15 cellular contexts compared by ENCODE assay signal in the genomic region with DNA sequence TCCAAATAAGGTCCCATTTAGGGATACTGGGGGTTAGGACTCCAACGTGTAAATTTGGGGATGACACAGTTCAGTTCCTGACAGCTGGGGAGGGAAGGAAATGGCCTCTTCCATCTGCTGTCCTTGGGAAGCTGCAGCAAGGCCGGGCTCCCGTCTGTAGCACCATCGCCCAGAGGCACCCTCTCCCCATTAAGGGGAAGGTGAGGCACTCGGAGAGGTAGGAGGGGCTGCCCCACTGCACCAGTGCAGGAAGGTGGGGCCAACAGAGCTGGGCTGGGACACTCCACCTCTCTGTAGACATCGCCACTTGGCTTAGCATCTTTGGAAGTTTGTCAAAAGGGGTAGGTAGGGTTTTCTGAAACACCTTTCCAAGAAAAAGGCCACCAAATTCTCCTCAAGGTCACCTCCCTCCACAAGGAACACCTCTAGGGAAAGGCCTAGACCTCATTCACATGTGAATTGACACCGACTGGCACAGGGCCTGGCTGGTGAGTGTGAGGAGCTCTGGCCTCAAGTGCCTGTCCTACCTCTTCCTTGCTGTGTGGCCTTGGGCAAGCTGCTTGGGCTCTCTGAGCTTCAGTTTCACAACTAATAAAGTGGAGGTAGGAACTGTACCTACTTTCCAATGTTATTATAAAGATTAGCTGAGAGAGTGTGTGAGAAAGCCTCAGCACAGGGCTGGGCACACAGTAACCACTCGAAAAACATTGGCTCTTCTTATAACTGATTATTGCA.
A peak's percentile ranks its signal among the peaks of the same experiment; 100 is the strongest.
DNase-seq lines count a peak whose midpoint lies in the region; ATAC-seq, FAIRE-seq and TF ChIP-seq lines count a peak whose summit lies in the region.
"Had no signal": no experiment of that assay in that cellular context is flagged by ENCODE, and none has a peak within 500 bp of the region (broad histone marks: within the 10 kb centered on the region; RNA-seq: fewer than 3 reads in every experiment).

No MANE protein-coding gene starts in this region.

- no peak overlapping the region for H2AFZ ChIP-seq in SK-N-SH (ENCODE audit: low read depth)

- H3F3A ChIP-seq in SK-N-SH (replicated peaks; ENCODE audit: insufficient read depth): no peaks in the 10 kb centered on the region

- H3K9ac ChIP-seq in SK-N-SH (no peak overlapping the region), kidney (ENCODE audit: low read length in 2 of 2) (no peak overlapping the region)

- no peak for TF ChIP-seq CTCF in SK-N-SH (IDR thresholded peaks at IDR 0.05)
- no peak for TF ChIP-seq CTCF in HEK293 (tag by site-specific recombination; IDR thresholded peaks at IDR 0.05)
- no peak for TF ChIP-seq CTCF in kidney (IDR thresholded peaks at IDR 0.05; ENCODE audit: borderline replicate concordance, extremely low read depth, insufficient read depth)
- TF ChIP-seq CTCF in sigmoid colon (IDR thresholded peaks at IDR 0.05): no peak
- no peak for TF ChIP-seq CTCF in esophagus muscularis mucosa (IDR thresholded peaks at IDR 0.05)

- CTCF ChIA-PET in SK-N-SH (lab: Yijun Ruan, JAX) (interaction anchor here (1.2 to 2.6 kb wide), 3 partner anchors 18 to 132 kb away, joined by 3 to 11 read pairs (median 7); no protein-coding TSS in a partner anchor), HEK293 (lab: Yijun Ruan, JAX) (interaction anchor here (1.3 kb wide), 1 partner anchor 87 kb away, joined by 4 read pairs; no protein-coding TSS in a partner anchor)

- TF ChIP-seq RAD21 in SK-N-SH (IDR thresholded peaks at IDR 0.05; ENCODE audit: low read length): no peak

- H3K9me3 ChIP-seq in SK-N-SH: no peaks in the 10 kb centered on the region
- H3K9me3 ChIP-seq in HEK293 (ENCODE audit: control insufficient read depth, insufficient read depth, low read depth, low read length): no peaks in the 10 kb centered on the region
- H3K9me3 ChIP-seq in kidney (ENCODE audit: control insufficient read depth in 1 of 2, low read length in 2 of 2): no peaks in the 10 kb centered on the region
- H3K9me3 ChIP-seq in sigmoid colon: no peaks in the 10 kb centered on the region
- no peaks in the 10 kb centered on the region for H3K9me3 ChIP-seq in esophagus muscularis mucosa

- H3K9me2 ChIP-seq in SK-N-SH: no peaks in the 10 kb centered on the region

- H3K4me3 ChIP-seq in SK-N-SH (ENCODE audit: low read depth in 2 of 2, low read length in 1 of 2) (no peak overlapping the region), HEK293 (ENCODE audit: low read depth, low read length) (no peak overlapping the region), kidney (ENCODE audit: low read length in 2 of 2) (no peak overlapping the region), sigmoid colon (no peak overlapping the region), esophagus muscularis mucosa (no peak overlapping the region)

- ATAC-seq in SK-N-SH treated with all-trans-retinoic acid at 6 μM for 48 hours: no peak
- ATAC-seq: CD8-positive, alpha-beta T cell; HCT116 had no signal

- peaks cover 45% of the 10 kb centered on the region; the same call in 1 of the 2 replicates for H3K27me3 ChIP-seq in SK-N-SH (ENCODE audit: insufficient read depth)
- H3K27me3 ChIP-seq in sigmoid colon: no peaks in the 10 kb centered on the region
- H3K27me3 ChIP-seq in esophagus muscularis mucosa: no peaks in the 10 kb centered on the region

- POLR2A ChIA-PET in SK-N-SH (lab: Yijun Ruan, JAX) (no interaction called here), HEK293 (lab: Yijun Ruan, JAX) (no interaction called here)

- intact Hi-C loops in kidney (cut with DNase I) (no loop called here), sigmoid colon (cut with DNase I) (loop anchor here (5.0 kb wide), 1 partner anchor 84 kb away; no protein-coding TSS in a partner anchor), esophagus muscularis mucosa (cut with DNase I) (no loop called here)

- no peaks in the 10 kb centered on the region for H3K36me3 ChIP-seq in SK-N-SH (replicated peaks in 1 of 2; ENCODE audit: control insufficient read depth in 1 of 2, insufficient read depth in 2 of 2, low read length in 1 of 2)
- H3K36me3 ChIP-seq in HEK293 (ENCODE audit: control insufficient read depth in 2 of 2, insufficient read depth in 1 of 2, low read length in 2 of 2): no peaks in the 10 kb centered on the region
- no peaks in the 10 kb centered on the region for H3K36me3 ChIP-seq in kidney (ENCODE audit: control insufficient read depth in 1 of 2, insufficient read depth in 2 of 2, low read length in 2 of 2)
- H3K36me3 ChIP-seq in sigmoid colon: no peaks in the 10 kb centered on the region
- H3K36me3 ChIP-seq in esophagus muscularis mucosa: no peaks in the 10 kb centered on the region

- no peak for FAIRE-seq in kidney (lab: Jason Lieb, UNC)
- FAIRE-seq: A204.1, D721Med, H54 had no signal

- H3K4me1 ChIP-seq in SK-N-SH (ENCODE audit: control insufficient read depth in 1 of 2, insufficient read depth in 2 of 2, low read depth in 1 of 2, low read length in 1 of 2): peaks cover 0 to 4% of the 10 kb centered on the region in 2 experiments; a peak in 1 of 4 replicates
- no peaks in the 10 kb centered on the region for H3K4me1 ChIP-seq in HEK293 (ENCODE audit: control insufficient read depth, insufficient read depth, low read length)
- H3K4me1 ChIP-seq in kidney (ENCODE audit: control insufficient read depth in 1 of 2, insufficient read depth in 1 of 2, low read depth in 1 of 2, low read length in 2 of 2): no peaks in the 10 kb centered on the region
- H3K4me1 ChIP-seq in sigmoid colon: peaks cover 0 to 56% (median 43%) of the 10 kb centered on the region in 4 donors
- peaks cover 6 to 27% (median 18%) of the 10 kb centered on the region in 4 donors for H3K4me1 ChIP-seq in esophagus muscularis mucosa

- no peak overlapping the region for H3K4me2 ChIP-seq in SK-N-SH

- DNase-seq in SK-N-SH (no peak), kidney (peak; percentile 52), sigmoid colon (no peak), NCI-H1048 (lab: John Stamatoyannopoulos, UW) (no peak), esophagus muscularis mucosa (ENCODE audit: extremely low spot score) (no peak)
- DNase-seq: CD8-positive, alpha-beta T cell; COR-L47; GF-D8 had no signal

- TF ChIP-seq EP300 in SK-N-SH (IDR thresholded peaks at IDR 0.05; ENCODE audit: borderline replicate concordance in 1 of 2, low read depth in 1 of 2, low read length in 1 of 2) (no peak), sigmoid colon (IDR thresholded peaks at IDR 0.05) (no peak), esophagus muscularis mucosa (IDR thresholded peaks at IDR 0.05) (no peak)

- no peaks in the 10 kb centered on the region for H4K20me1 ChIP-seq in SK-N-SH (ENCODE audit: insufficient read depth)

- no peak for TF ChIP-seq POLR2A in sigmoid colon (IDR thresholded peaks at IDR 0.05)
- TF ChIP-seq POLR2A in esophagus muscularis mucosa (IDR thresholded peaks at IDR 0.05; ENCODE audit: low read depth): no peak

- WGBS in SK-N-SH (ENCODE audit: low lambda C conversion rate): 53% methylated on average over 7 of the region's 8 CpGs
- 85 to 87% methylated on average over 8 of the region's 8 CpGs for WGBS in sigmoid colon, 2 donors
- WGBS in esophagus muscularis mucosa: 80% methylated on average over 7 of the region's 8 CpGs

- no peaks in the 10 kb centered on the region for H3K79me2 ChIP-seq in SK-N-SH (ENCODE audit: insufficient read depth)

- H3K27ac ChIP-seq in SK-N-SH (ENCODE audit: low read depth in 2 of 2, low read length in 1 of 2): no peak overlapping the region
- H3K27ac ChIP-seq in HEK293 (ENCODE audit: extremely low read depth, low read depth, low read length): no peak overlapping the region
- H3K27ac ChIP-seq in kidney (ENCODE audit: low read depth in 2 of 2, low read length in 2 of 2): no peak overlapping the region
- peak overlapping the region in 3 of 4 donors; percentile 69 to 90 (median 71) for H3K27ac ChIP-seq in sigmoid colon
- peak overlapping the region in 1 of 4 donors; percentile 13 for H3K27ac ChIP-seq in esophagus muscularis mucosa (replicated peaks in 1 of 4)
- H3K27ac ChIP-seq: HL-60 had no signal

TF ChIP-seq in SK-N-SH, 30 proteins besides CTCF, POLR2A, EP300 and RAD21:
- TF ChIP-seq GATA2 (CRISPR knock-in tag; IDR thresholded peaks at IDR 0.05) (0 out of 2 replicates have a peak, but pooled peaks have one; percentile 2), FOXJ3 (CRISPR knock-in tag; IDR thresholded peaks at IDR 0.05) (no peak), JUND (IDR thresholded peaks at IDR 0.05) (no peak), MXI1 (IDR thresholded peaks at IDR 0.05; ENCODE audit: low read depth, low read length) (no peak), POLR2AphosphoS5 (IDR thresholded peaks at IDR 0.05; ENCODE audit: low read depth, low read length) (no peak), MEF2A (IDR thresholded peaks at IDR 0.05; ENCODE audit: borderline replicate concordance, low read depth) (no peak)
- TF ChIP-seq, protein P1, sequence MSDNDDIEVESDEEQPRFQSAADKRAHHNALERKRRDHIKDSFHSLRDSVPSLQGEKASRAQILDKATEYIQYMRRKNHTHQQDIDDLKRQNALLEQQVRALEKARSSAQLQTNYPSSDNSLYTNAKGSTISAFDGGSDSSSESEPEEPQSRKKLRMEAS (IDR thresholded peaks at IDR 0.05; ENCODE audit: low read depth): no peak

TF ChIP-seq in SK-N-SH treated with all-trans-retinoic acid at 6 μM for 48 hours, 23 proteins besides CTCF, POLR2A, EP300 and RAD21 (continues in another document):
- TF ChIP-seq ZC3H10 (CRISPR knock-in tag; IDR thresholded peaks at IDR 0.05): no peak

TF ChIP-seq in HEK293, 187 proteins besides CTCF, POLR2A, EP300 and RAD21:
- TF ChIP-seq ZNF629 (tag by site-specific recombination; IDR thresholded peaks at IDR 0.05): no peak
- TF ChIP-seq ZNF561 (tag by site-specific recombination; IDR thresholded peaks at IDR 0.05; ENCODE audit: borderline replicate concordance): no peak
- peak; percentile 70; the same call in 1 of the 2 replicates for TF ChIP-seq ZNF768 (tag by site-specific recombination; IDR thresholded peaks at IDR 0.05)
- no peak for TF ChIP-seq ZNF776 (tag by site-specific recombination; IDR thresholded peaks at IDR 0.05; ENCODE audit: borderline replicate concordance)
- TF ChIP-seq, protein P2, sequence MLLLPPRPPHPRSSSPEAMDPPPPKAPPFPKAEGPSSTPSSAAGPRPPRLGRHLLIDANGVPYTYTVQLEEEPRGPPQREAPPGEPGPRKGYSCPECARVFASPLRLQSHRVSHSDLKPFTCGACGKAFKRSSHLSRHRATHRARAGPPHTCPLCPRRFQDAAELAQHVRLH (tag by site-specific recombination; IDR thresholded peaks at IDR 0.05): 0 out of 2 replicates have a peak, but pooled peaks have one; percentile 14

Comparison
In these comparisons a context has a peak if more than half of its experiments do, and no peak if none do; other contexts are left out.
1. H3K27ac ChIP-seq: peak in sigmoid colon (3 of 4); none in SK-N-SH (0 of 2), HEK293 (single experiment) and kidney (0 of 2).